Comparison of ENCODE assay signal across 29 cellular contexts in the genomic region with DNA sequence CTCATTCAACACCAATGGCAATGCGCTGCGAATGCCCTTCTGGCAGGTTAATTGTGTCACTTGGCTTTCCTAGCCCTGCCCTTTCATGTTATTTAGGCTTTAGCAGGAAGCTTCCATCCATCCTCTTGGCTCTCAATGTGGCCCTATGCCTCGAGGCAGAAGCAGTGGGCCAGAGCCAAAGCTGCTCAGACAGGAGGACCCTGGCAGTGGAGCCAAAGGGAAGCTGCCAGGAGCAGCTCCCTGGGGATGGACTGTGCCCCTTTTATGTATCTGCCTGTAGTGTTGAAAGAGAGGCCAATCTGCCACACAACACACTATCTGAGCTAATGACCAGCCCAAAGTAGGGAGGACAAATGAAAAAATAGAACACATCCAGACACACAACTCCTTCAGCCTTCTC.
A peak's percentile ranks its signal among the peaks of the same experiment; 100 is the strongest.
DNase-seq lines count a peak whose midpoint lies in the region; ATAC-seq and TF ChIP-seq lines count a peak whose summit lies in the region.
"Had no signal": no experiment of that assay in that cellular context is flagged by ENCODE, and none has a peak within 500 bp of the region (broad histone marks: within the 10 kb centered on the region; RNA-seq: fewer than 3 reads in every experiment).

No MANE protein-coding gene starts in this region.

- TF ChIP-seq POLR2A in right lobe of liver (IDR thresholded peaks at IDR 0.05), result no peak
- TF ChIP-seq POLR2A in gastrocnemius medialis (IDR thresholded peaks at IDR 0.05), result no peak

- POLR2A ChIA-PET in activated CD4-positive, alpha-beta T cell treated with anti-CD3 and anti-CD28 coated beads, Interleukin-2, amount 10 ng/mL, durations not matched to agents 7 days and 5 days (lab: Charles Lee), result no interaction called here

- H3K4me3 ChIP-seq in coronary artery (no peak overlapping the region), right lobe of liver (no peak overlapping the region), gastrocnemius medialis (no peak overlapping the region)
- H3K4me3 ChIP-seq: neural progenitor cell, thoracic aorta, uterus had no signal

- no peak overlapping the region for H3K4me3 Mint-ChIP-seq in activated CD4-positive, alpha-beta T cell treated with anti-CD3 and anti-CD28 coated beads, Interleukin-2, amount 10 ng/mL, durations not matched to agents 7 days and 5 days
- H3K4me3 Mint-ChIP-seq: activated naive CD8-positive, alpha-beta T cell treated with anti-CD3 and anti-CD28 coated beads, Interleukin-2, amount 50 U/mL, for 24 hours; activated T-cell treated with anti-CD3 and anti-CD28 coated beads, Interleukin-2, amount 50 U/mL, for 4 hours; CD4-positive, CD25-positive, alpha-beta regulatory T cell; memory B cell; neural progenitor cell had no signal

- H3K27ac Mint-ChIP-seq in activated CD4-positive, alpha-beta T cell treated with anti-CD3 and anti-CD28 coated beads, Interleukin-2, amount 10 ng/mL, durations not matched to agents 7 days and 5 days, result no peak overlapping the region
- H3K27ac Mint-ChIP-seq: activated naive CD8-positive, alpha-beta T cell treated with anti-CD3 and anti-CD28 coated beads, Interleukin-2, amount 50 U/mL, for 24 hours; memory B cell; neural progenitor cell had no signal

- H3K4me1 ChIP-seq in right lobe of liver (peaks cover 0 to 12% (median 0%) of the 10 kb centered on the region in 4 donors), gastrocnemius medialis (no peaks in the 10 kb centered on the region)
- H3K4me1 ChIP-seq: parathyroid adenoma, uterus had no signal

- in situ Hi-C loops in G401 (cut with HindIII; ENCODE audit: low sequenced_read_pairs) (no loop called here), gastrocnemius medialis (cut with MboI; ENCODE audit: low sequenced_read_pairs in 4 of 4) (no loop called here)

- CTCF ChIA-PET in activated CD4-positive, alpha-beta T cell treated with anti-CD3 and anti-CD28 coated beads, Interleukin-2, amount 10 ng/mL, durations not matched to agents 7 days and 5 days (lab: Charles Lee), result no interaction called here

- DNase-seq in G401 (ENCODE audit: low spot score) (peak; percentile 93), NCI-H446 (lab: John Stamatoyannopoulos, UW) (peak; percentile 76 to 95), coronary artery (ENCODE audit: low spot score) (no peak), right lobe of liver (peak; percentile 38 to 84 (median 78)), gastrocnemius medialis (no peak), NOMO-1 (lab: John Stamatoyannopoulos, UW; ENCODE audit: unreplicated experiment in 2 of 2) (no peak)
- DNase-seq in activated CD4-positive, alpha-beta T cell treated with anti-CD3 and anti-CD28 coated beads, Interleukin-2, amount 10 ng/mL, durations not matched to agents 7 days and 5 days, result no peak
- DNase-seq: activated CD4-positive, alpha-beta T cell treated with anti-CD3 and anti-CD28 coated beads, Interleukin-2, amount 50 U/mL, for 1 hour; activated naive CD8-positive, alpha-beta T cell treated with anti-CD3 and anti-CD28 coated beads, Interleukin-2, amount 50 U/mL, for 24 hours; activated T-cell treated with anti-CD3 and anti-CD28 coated beads, Interleukin-2, amount 50 U/mL, for 4 hours; CD4-positive, CD25-positive, alpha-beta regulatory T cell; effector CD4-positive, alpha-beta T cell; H7; NCI-H187; NCI-H2227 treated with DMSO at 0.1 percent for 48 hours; NCI-H82; OCI-M1; stimulated activated CD4-positive, alpha-beta T cell treated with anti-CD3 and anti-CD28 coated beads, Interleukin-15, amount 100 ng/mL, for 24 hours; stimulated activated naive CD4-positive, alpha-beta T cell treated with Interleukin-2 at 50 U/mL for 16 hours; SW 1271; T-helper 9 cell; uterus; WERI-Rb-1 had no signal

- TF ChIP-seq CTCF in coronary artery (IDR thresholded peaks at IDR 0.05) (no peak), right lobe of liver (IDR thresholded peaks at IDR 0.05) (no peak), gastrocnemius medialis (IDR thresholded peaks at IDR 0.05 in 4 of 5, conservative IDR thresholded peaks at IDR 0.05 in 1 of 5) (no peak)

- intact Hi-C loops in right lobe of liver (cut with DNase I), result no loop called here
- intact Hi-C loops in gastrocnemius medialis (cut with DNase I; ENCODE audit: low total_unique reads), result no loop called here

- H3K36me3 Mint-ChIP-seq in activated CD4-positive, alpha-beta T cell treated with anti-CD3 and anti-CD28 coated beads, Interleukin-2, amount 10 ng/mL, durations not matched to agents 7 days and 5 days (ENCODE audit: low read depth), result no peaks in the 10 kb centered on the region
- H3K36me3 Mint-ChIP-seq: neural progenitor cell had no signal

- peaks cover 2% of the 10 kb centered on the region for H3K9me3 Mint-ChIP-seq in activated CD4-positive, alpha-beta T cell treated with anti-CD3 and anti-CD28 coated beads, Interleukin-2, amount 10 ng/mL, durations not matched to agents 7 days and 5 days
- H3K9me3 Mint-ChIP-seq: activated T-cell treated with anti-CD3 and anti-CD28 coated beads, Interleukin-2, amount 50 U/mL, for 4 hours; CD4-positive, CD25-positive, alpha-beta regulatory T cell; memory B cell; neural progenitor cell had no signal

- H3K36me3 ChIP-seq in right lobe of liver, result no peaks in the 10 kb centered on the region
- no peaks in the 10 kb centered on the region for H3K36me3 ChIP-seq in gastrocnemius medialis
- H3K36me3 ChIP-seq: neural progenitor cell, thoracic aorta, uterus, WERI-Rb-1 had no signal

- peak overlapping the region; percentile 3 to 22 for H3K27ac ChIP-seq in coronary artery
- no peak overlapping the region for H3K27ac ChIP-seq in right lobe of liver
- H3K27ac ChIP-seq in gastrocnemius medialis, result no peak overlapping the region
- H3K27ac ChIP-seq: epithelial cell of prostate, neural progenitor cell, parathyroid adenoma, thoracic aorta, uterus, WERI-Rb-1 had no signal

- no peaks in the 10 kb centered on the region for H3K4me1 Mint-ChIP-seq in activated CD4-positive, alpha-beta T cell treated with anti-CD3 and anti-CD28 coated beads, Interleukin-2, amount 10 ng/mL, durations not matched to agents 7 days and 5 days

- ATAC-seq in right lobe of liver (peak; percentile 95 to 97 (median 96)), gastrocnemius medialis (no peak), HG02610 (IDR thresholded peaks at IDR 0.05; ENCODE audit: unreplicated experiment) (no peak)
- ATAC-seq: activated naive CD8-positive, alpha-beta T cell treated with anti-CD3 and anti-CD28 coated beads, Interleukin-2, amount 50 U/mL, for 24 hours; activated T-cell treated with anti-CD3 and anti-CD28 coated beads, Interleukin-2, amount 50 U/mL, for 4 hours had no signal

- H3K27me3 ChIP-seq in right lobe of liver (no peaks in the 10 kb centered on the region), gastrocnemius medialis (no peaks in the 10 kb centered on the region)
- H3K27me3 ChIP-seq: neural progenitor cell, uterus had no signal

- H3K9me3 ChIP-seq in right lobe of liver (no peaks in the 10 kb centered on the region), gastrocnemius medialis (no peaks in the 10 kb centered on the region)
- H3K9me3 ChIP-seq: thoracic aorta, uterus had no signal

- H3K27me3 Mint-ChIP-seq in activated CD4-positive, alpha-beta T cell treated with anti-CD3 and anti-CD28 coated beads, Interleukin-2, amount 10 ng/mL, durations not matched to agents 7 days and 5 days, result no peaks in the 10 kb centered on the region
- H3K27me3 Mint-ChIP-seq: activated naive CD8-positive, alpha-beta T cell treated with anti-CD3 and anti-CD28 coated beads, Interleukin-2, amount 50 U/mL, for 24 hours; CD4-positive, CD25-positive, alpha-beta regulatory T cell; memory B cell had no signal

- 20% methylated on average over 1 of the region's 3 CpGs for WGBS in right lobe of liver (ENCODE audit: insufficient coverage, low coverage, low lambda C conversion rate, missing lambda C conversion rate)

Comparison
In these comparisons a context has a peak if more than half of its experiments do, and no peak if none do; other contexts are left out.
1. DNase-seq: peak in G401 (single experiment), NCI-H446 (2 of 2) and right lobe of liver (3 of 3); none in coronary artery (single experiment), gastrocnemius medialis (0 of 2), activated CD4-positive, alpha-beta T cell treated with anti-CD3 and anti-CD28 coated beads, Interleukin-2, amount 10 ng/mL, durations not matched to agents 7 days and 5 days (single experiment) and NOMO-1 (0 of 2).
2. H3K27ac ChIP-seq: peak in coronary artery (2 of 2); none in right lobe of liver (0 of 3) and gastrocnemius medialis (0 of 4).
3. ATAC-seq: peak in right lobe of liver (4 of 4); none in gastrocnemius medialis (0 of 2) and HG02610 (single experiment).